In genomic region chr2:225038076-225038571, GRCh38 we compare ENCODE assay signal across 16 cellular contexts. TPM values are rescaled to one million over a fixed set of nuclear protein-coding genes. Genes with fewer than 3 reads are reported as not detected.
A peak's percentile ranks its signal among the peaks of the same experiment; 100 is the strongest.
DNase-seq lines count a peak whose midpoint lies in the region; ATAC-seq, FAIRE-seq and TF ChIP-seq lines count a peak whose summit lies in the region.
"Had no signal": no experiment of that assay in that cellular context is flagged by ENCODE, and none has a peak within 500 bp of the region (broad histone marks: within the 10 kb centered on the region; RNA-seq: fewer than 3 reads in every experiment).

No MANE protein-coding gene starts in this region.

- peak overlapping the region; percentile 66 to 96 (median 86) for H3K27ac Mint-ChIP-seq in CD8-positive, alpha-beta memory T cell
- H3K27ac Mint-ChIP-seq in activated CD8-positive, alpha-beta T cell treated with anti-CD3 and anti-CD28 coated beads for 36 hours: peak overlapping the region; percentile 99
- H3K27ac Mint-ChIP-seq in immature natural killer cell: peak overlapping the region; percentile 65 to 99 (median 82)

- ATAC-seq in A549: no peak
- ATAC-seq in activated CD8-positive, alpha-beta T cell treated with anti-CD3 and anti-CD28 coated beads for 36 hours: no peak
- ATAC-seq in HG03342 (IDR thresholded peaks at IDR 0.05; ENCODE audit: unreplicated experiment): no peak
- ATAC-seq: left lobe of liver had no signal

- H3K9me3 ChIP-seq in A549: no peaks in the 10 kb centered on the region
- no peaks in the 10 kb centered on the region for H3K9me3 ChIP-seq in CD8-positive, alpha-beta memory T cell (ENCODE audit: low read length)

- intact Hi-C loops in activated CD8-positive, alpha-beta T cell treated with anti-CD3 and anti-CD28 coated beads for 36 hours (cut with micrococcal nuclease): loop anchor here (2.0 kb wide), 1 partner anchor 27 kb away; no protein-coding TSS in a partner anchor

- no peak overlapping the region for H3K27ac ChIP-seq in A549
- H3K27ac ChIP-seq in CD8-positive, alpha-beta memory T cell (ENCODE audit: low read depth, low read length): no peak overlapping the region
- H3K27ac ChIP-seq: GM23248 had no signal

- TF ChIP-seq CTCF in A549 (IDR thresholded peaks at IDR 0.05) (no peak), GM20000 (IDR thresholded peaks at IDR 0.05; ENCODE audit: extremely low read depth, missing control alignments) (no peak)
- TF ChIP-seq CTCF in activated CD8-positive, alpha-beta T cell treated with anti-CD3 and anti-CD28 coated beads for 36 hours (IDR thresholded peaks at IDR 0.05): no peak

- H3K4me2 ChIP-seq in A549: peak overlapping the region; percentile 36

- H3K4me1 ChIP-seq in A549: peaks cover 41% of the 10 kb centered on the region
- peaks cover 73% of the 10 kb centered on the region for H3K4me1 ChIP-seq in CD8-positive, alpha-beta memory T cell (ENCODE audit: insufficient read depth, low read length)

- no peak overlapping the region for H3K4me3 ChIP-seq in A549
- peak overlapping the region; percentile 58 for H3K4me3 ChIP-seq in CD8-positive, alpha-beta memory T cell (ENCODE audit: low read length)
- H3K4me3 ChIP-seq: GM23248 had no signal

- H3K36me3 ChIP-seq in CD8-positive, alpha-beta memory T cell (ENCODE audit: insufficient read depth, low read length): no peaks in the 10 kb centered on the region

- peaks cover 77 to 87% (median 85%) of the 10 kb centered on the region in 3 donors for H3K4me1 Mint-ChIP-seq in CD8-positive, alpha-beta memory T cell
- H3K4me1 Mint-ChIP-seq in activated CD8-positive, alpha-beta T cell treated with anti-CD3 and anti-CD28 coated beads for 36 hours (ENCODE audit: low read depth): peaks cover 78% of the 10 kb centered on the region
- peaks cover 82 to 90% of the 10 kb centered on the region in 2 donors for H3K4me1 Mint-ChIP-seq in immature natural killer cell

- no peaks in the 10 kb centered on the region for H3K9me3 Mint-ChIP-seq in CD8-positive, alpha-beta memory T cell
- peaks cover 5% of the 10 kb centered on the region for H3K9me3 Mint-ChIP-seq in activated CD8-positive, alpha-beta T cell treated with anti-CD3 and anti-CD28 coated beads for 36 hours
- H3K9me3 Mint-ChIP-seq in immature natural killer cell: no peaks in the 10 kb centered on the region

- CTCF ChIA-PET in A549 (lab: Yijun Ruan, JAX): interaction anchor here (0.9 kb wide), 1 partner anchor 19 kb away, joined by 3 read pairs; no protein-coding TSS in a partner anchor
- CTCF ChIA-PET in CD8-positive, alpha-beta memory T cell (lab: Charles Lee): interaction anchor here (3.0 to 6.5 kb wide), 2 partner anchors 17 to 36 kb away, joined by 9 to 42 read pairs; no protein-coding TSS in a partner anchor
- CTCF ChIA-PET in activated CD8-positive, alpha-beta T cell treated with anti-CD3 and anti-CD28 coated beads for 36 hours (lab: Charles Lee): interaction anchor here (0.8 to 1.2 kb wide), 4 partner anchors 28 to 97 kb away, joined by 3 to 4 read pairs (median 3); no protein-coding TSS in a partner anchor

- POLR2A ChIA-PET in A549 (lab: Yijun Ruan, JAX): no interaction called here
- POLR2A ChIA-PET in CD8-positive, alpha-beta memory T cell (lab: Charles Lee): interaction anchor here (1.1 kb wide), 1 partner anchor 91 kb away, joined by 4 read pairs; no protein-coding TSS in a partner anchor
- POLR2A ChIA-PET in activated CD8-positive, alpha-beta T cell treated with anti-CD3 and anti-CD28 coated beads for 36 hours (lab: Charles Lee): interaction anchor here (0.9 to 7.8 kb wide), 6 partner anchors 11 to 128 kb away, joined by 3 to 67 read pairs (median 4); no protein-coding TSS in a partner anchor

- no peak for DNase-seq in A549 (ENCODE audit: low read depth in 1 of 2, low spot score in 1 of 2)
- no peak for DNase-seq in CD8-positive, alpha-beta memory T cell
- no peak for DNase-seq in activated CD8-positive, alpha-beta T cell treated with anti-CD3 and anti-CD28 coated beads for 36 hours
- no peak for DNase-seq in immature natural killer cell
- no peak for DNase-seq in NCI-H1417 treated with DMSO at 0.1 percent for 48 hours (lab: John Stamatoyannopoulos, UW)
- DNase-seq in NCI-H524 treated with DMSO at 0.1 percent for 48 hours (lab: John Stamatoyannopoulos, UW): no peak
- DNase-seq in GM20000 (ENCODE audit: low spot score): no peak
- DNase-seq: activated CD4-positive, alpha-beta T cell treated with anti-CD3 and anti-CD28 coated beads, Interleukin-2, amount 50 U/mL, for 1 hour; GM23248; NCI-H1694; NCI-H446 treated with DMSO at 0.1 percent for 48 hours; posterior cingulate gyrus; Right ventricle myocardium superior; T-helper 9 cell had no signal

- TF ChIP-seq POLR2A in A549 (IDR thresholded peaks at IDR 0.05; ENCODE audit: low read length): no peak

- no peaks in the 10 kb centered on the region for H3K27me3 ChIP-seq in CD8-positive, alpha-beta memory T cell (ENCODE audit: insufficient read depth, low read length, poor library complexity, severe bottlenecking)

- no peaks in the 10 kb centered on the region for H3K27me3 Mint-ChIP-seq in CD8-positive, alpha-beta memory T cell
- H3K27me3 Mint-ChIP-seq in activated CD8-positive, alpha-beta T cell treated with anti-CD3 and anti-CD28 coated beads for 36 hours: no peaks in the 10 kb centered on the region
- H3K27me3 Mint-ChIP-seq in immature natural killer cell (ENCODE audit: low read depth in 3 of 3): peaks cover 0 to 7% (median 0%) of the 10 kb centered on the region in 3 donors

- H3K4me3 Mint-ChIP-seq in CD8-positive, alpha-beta memory T cell: peak overlapping the region; percentile 88 to 99 (median 97)
- peak overlapping the region; percentile 99 for H3K4me3 Mint-ChIP-seq in activated CD8-positive, alpha-beta T cell treated with anti-CD3 and anti-CD28 coated beads for 36 hours
- H3K4me3 Mint-ChIP-seq in immature natural killer cell: peak overlapping the region; percentile 58 to 100 (median 99)

- 89% methylated on average over 4 of the region's 4 CpGs for WGBS in A549 (ENCODE audit: missing lambda C conversion rate)

- no peak for TF ChIP-seq RAD21 in A549 (conservative IDR thresholded peaks at IDR 0.05 in 1 of 2, IDR thresholded peaks at IDR 0.05 in 1 of 2)

- TF ChIP-seq EP300 in A549 (IDR thresholded peaks at IDR 0.05): no peak

- peaks cover 4 to 36% (median 21%) of the 10 kb centered on the region in 3 donors for H3K36me3 Mint-ChIP-seq in CD8-positive, alpha-beta memory T cell
- H3K36me3 Mint-ChIP-seq in activated CD8-positive, alpha-beta T cell treated with anti-CD3 and anti-CD28 coated beads for 36 hours (ENCODE audit: low read depth): peaks cover 61% of the 10 kb centered on the region
- peaks cover 0 to 14% (median 5%) of the 10 kb centered on the region in 3 donors for H3K36me3 Mint-ChIP-seq in immature natural killer cell

- no peak for FAIRE-seq in A549 (lab: Jason Lieb, UNC)

TF ChIP-seq in A549, 52 proteins besides CTCF, POLR2A, EP300 and RAD21 (continues in another document):
- TF ChIP-seq MAZ (IDR thresholded peaks at IDR 0.05; ENCODE audit: borderline replicate concordance, low read depth, low read length) (no peak), ZC3H11A (IDR thresholded peaks at IDR 0.05) (no peak), RARB (CRISPR knock-in tag; IDR thresholded peaks at IDR 0.05) (no peak), SMC3 (IDR thresholded peaks at IDR 0.05) (no peak), E2F6 (IDR thresholded peaks at IDR 0.05; ENCODE audit: borderline replicate concordance, low read depth) (no peak), RNF2 (IDR thresholded peaks at IDR 0.05; ENCODE audit: borderline replicate concordance, low read depth) (no peak), HES2 (IDR thresholded peaks at IDR 0.05) (no peak), JUN (IDR thresholded peaks at IDR 0.05) (no peak), MAX (IDR thresholded peaks at IDR 0.05) (no peak), ZSCAN20 (CRISPR knock-in tag; IDR thresholded peaks at IDR 0.05) (no peak), PHF8 (IDR thresholded peaks at IDR 0.05; ENCODE audit: borderline replicate concordance, low read depth) (no peak), ELK1 (IDR thresholded peaks at IDR 0.05; ENCODE audit: low read depth, low read length) (no peak), BHLHE40 (IDR thresholded peaks at IDR 0.05; ENCODE audit: low read depth, low read length) (no peak)

RNA-seq across cellular contexts. Expression of gene DOCK10, which starts 4.1 kb away (rescaled TPM):
- polyA plus RNA-seq in A549 (2011; rRNA removed): 45.3 and 59.2 TPM in 2 replicates
- 41.5 and 42.4 TPM in 2 replicates for polyA plus RNA-seq in A549 (2012; cell fraction: cytosol; rRNA removed)
- polyA plus RNA-seq in A549 (2012; cell fraction: nucleus; rRNA removed): 43.6 and 75.5 TPM in 2 replicates
- polyA plus RNA-seq in A549 (2017; fragmentation: RNase III; extraction: RNeasy Plus Mini Kit Qiagen cat#74134 plus additional on column Dnase treatment): 35.6 to 43.0 TPM (median 42.2 TPM) in 3 replicates
- polyA minus RNA-seq in A549 (2011; rRNA and poly(A)+ RNA removed): 89.1 and 90.9 TPM in 2 replicates
- total RNA-seq in CD8-positive, alpha-beta memory T cell: 100 to 1,000 TPM; 135 to 138 TPM
- 52.4 TPM for polyA plus RNA-seq in CD8-positive, alpha-beta memory T cell
- 100 to 1,000 TPM; 191 to 198 TPM for total RNA-seq in activated CD8-positive, alpha-beta T cell treated with anti-CD3 and anti-CD28 coated beads for 36 hours
- polyA plus RNA-seq in immature natural killer cell: 10 to 100 TPM; 10.2 to 61.9 (median 22.9) TPM
